1 cellular context compared by ENCODE assay signal in genomic region chr4:94929696-94930095, GRCh38.
TF ChIP-seq lines count a peak whose summit lies in the region.

No MANE protein-coding gene starts in this region.

TF ChIP-seq in WTC11, 78 proteins besides CTCF, POLR2A, EP300 and RAD21 (continued from another document):
- TF ChIP-seq CDX4 (CRISPR knock-in tag; IDR thresholded peaks at IDR 0.05; ENCODE audit: borderline replicate concordance) (no peak), JAZF1 (CRISPR knock-in tag; IDR thresholded peaks at IDR 0.05) (no peak), ESRRA (CRISPR knock-in tag; IDR thresholded peaks at IDR 0.05; ENCODE audit: borderline replicate concordance) (no peak), CBFB (CRISPR knock-in tag; IDR thresholded peaks at IDR 0.05; ENCODE audit: low read depth) (no peak)
